ENCODE assay signal across 8 cellular contexts in the genomic region with DNA sequence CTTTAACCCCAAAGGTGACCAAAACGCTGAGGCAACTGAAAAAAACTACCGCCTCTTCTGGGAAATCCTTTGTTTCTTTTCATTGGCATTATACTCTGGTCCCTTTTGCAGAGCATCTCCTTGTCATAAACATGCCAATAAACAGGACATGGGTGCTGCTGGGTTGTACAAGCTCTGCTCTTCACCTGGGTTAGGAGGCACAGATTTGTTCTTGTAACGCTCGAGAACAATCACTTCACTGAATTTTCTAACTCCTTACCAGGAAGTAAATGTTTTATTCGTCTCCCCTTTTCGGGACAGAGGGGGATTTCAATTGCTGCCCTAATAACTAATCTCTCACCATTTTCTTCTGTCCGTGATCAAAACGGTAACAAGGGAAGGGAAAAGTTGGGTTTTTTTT. TPM values are rescaled to one million over a fixed set of nuclear protein-coding genes. Genes with fewer than 3 reads are reported as not detected.
DNase-seq lines count a peak whose midpoint lies in the region; ATAC-seq, FAIRE-seq and TF ChIP-seq lines count a peak whose summit lies in the region.

No MANE protein-coding gene starts in this region.

- peak overlapping the region; percentile 61 for H3K9ac ChIP-seq in astrocyte (ENCODE audit: low read length)

- TF ChIP-seq POLR2A in lower leg skin (IDR thresholded peaks at IDR 0.05): no peak

- H3K4me1 Mint-ChIP-seq in astrocyte (ENCODE audit: low read depth, unreplicated experiment): peaks cover 2% of the 10 kb centered on the region

- H3K79me2 ChIP-seq in astrocyte (ENCODE audit: insufficient read depth, low read length): no peaks in the 10 kb centered on the region

- 15 to 16% methylated on average over 8 of the region's 8 CpGs for WGBS in lower leg skin, 2 donors
- 16% methylated on average over 8 of the region's 8 CpGs for WGBS in urinary bladder

- no peaks in the 10 kb centered on the region for H3K9me3 ChIP-seq in cardiac muscle cell (ENCODE audit: low read depth)
- H3K9me3 ChIP-seq in astrocyte (ENCODE audit: insufficient read depth, low read depth, low read length): no peaks in the 10 kb centered on the region

- H3K4me3 ChIP-seq in cardiac muscle cell: peak overlapping the region; percentile 81
- H3K4me3 ChIP-seq in astrocyte (ENCODE audit: insufficient read depth, low read depth, low read length): peak overlapping the region; percentile 65
- peak overlapping the region; percentile 51 for H3K4me3 ChIP-seq in lower leg skin (ENCODE audit: low read depth, poor library complexity, severe bottlenecking)
- peak overlapping the region; percentile 57 for H3K4me3 ChIP-seq in urinary bladder (ENCODE audit: low read depth, low read length)

- FAIRE-seq in astrocyte (lab: Jason Lieb, UNC): no peak

- H3K27ac Mint-ChIP-seq in astrocyte (ENCODE audit: unreplicated experiment): no peak overlapping the region

- peak overlapping the region; percentile 96 for H3K4me2 ChIP-seq in astrocyte (ENCODE audit: low read length)

- peak overlapping the region; percentile 96 for H2AFZ ChIP-seq in astrocyte (ENCODE audit: low read depth, low read length)

- peaks cover 15% of the 10 kb centered on the region for H3K27me3 Mint-ChIP-seq in astrocyte (ENCODE audit: low read depth, unreplicated experiment)

- peaks cover 12% of the 10 kb centered on the region for H3K4me1 ChIP-seq in cardiac muscle cell (ENCODE audit: low read depth)
- peaks cover 9% of the 10 kb centered on the region for H3K4me1 ChIP-seq in astrocyte (ENCODE audit: insufficient read depth, low read length)
- H3K4me1 ChIP-seq in urinary bladder (ENCODE audit: insufficient read depth): no peaks in the 10 kb centered on the region

- no peaks in the 10 kb centered on the region for H3K36me3 ChIP-seq in cardiac muscle cell
- no peaks in the 10 kb centered on the region for H3K36me3 ChIP-seq in astrocyte (ENCODE audit: insufficient read depth, low read length)
- no peaks in the 10 kb centered on the region for H3K36me3 ChIP-seq in urinary bladder (ENCODE audit: insufficient read depth)

- intact Hi-C loops in Right ventricle myocardium inferior (cut with DNase I) (no loop called here), lower leg skin (cut with DNase I; ENCODE audit: low total_unique reads) (no loop called here)

- H3K9me3 Mint-ChIP-seq in astrocyte (ENCODE audit: unreplicated experiment): no peaks in the 10 kb centered on the region

- TF ChIP-seq CTCF in cardiac muscle cell (IDR thresholded peaks at IDR 0.05; ENCODE audit: low read depth, low read length) (no peak), astrocyte (IDR thresholded peaks at IDR 0.05; ENCODE audit: insufficient read depth, low read depth, low read length) (no peak), lower leg skin (IDR thresholded peaks at IDR 0.05) (no peak)

- H3K4me3 Mint-ChIP-seq in astrocyte (ENCODE audit: unreplicated experiment): peak overlapping the region; percentile 93

- no peaks in the 10 kb centered on the region for H4K20me1 ChIP-seq in astrocyte (ENCODE audit: insufficient read depth, low read length)

- H3K27ac ChIP-seq in cardiac muscle cell (no peak overlapping the region), astrocyte (ENCODE audit: low read depth, low read length) (no peak overlapping the region), urinary bladder (ENCODE audit: low read depth) (no peak overlapping the region)

- H3K27me3 ChIP-seq in cardiac muscle cell (no peaks in the 10 kb centered on the region), astrocyte (ENCODE audit: insufficient read depth, low read length) (peaks cover 32% of the 10 kb centered on the region)

- ATAC-seq in Right ventricle myocardium inferior (no peak), GM18511 (IDR thresholded peaks at IDR 0.05; ENCODE audit: unreplicated experiment) (no peak)

- DNase-seq in cardiac muscle cell (ENCODE audit: low read depth in 1 of 2, low spot score in 1 of 2) (no peak), Right ventricle myocardium inferior (ENCODE audit: missing footprints) (no peak), astrocyte (ENCODE audit: low read depth) (no peak), lower leg skin (ENCODE audit: low spot score in 2 of 2) (no peak), OCI-M1 (lab: John Stamatoyannopoulos, UW) (no peak), ecto neural progenitor cell (ENCODE audit: low spot score) (no peak)

- no peaks in the 10 kb centered on the region for H3K36me3 Mint-ChIP-seq in astrocyte (ENCODE audit: low read depth, unreplicated experiment)

RNA-seq across cellular contexts. Expression of gene PLCH1, which starts 1.3 kb away (rescaled TPM):
- total RNA-seq in cardiac muscle cell (6.2 and 7.8 TPM in 2 replicates), Right ventricle myocardium inferior (1.3 TPM), astrocyte (0.65 and 1.2 TPM in 2 replicates), lower leg skin (1 to 10 TPM in 1 of 4 donors, under 1 TPM in 3; 0.55 to 1.2 (median 0.79) TPM), urinary bladder (3.2 TPM)
- polyA plus RNA-seq in cardiac muscle cell (2.7 and 6.2 TPM in 2 replicates), urinary bladder (0.27 TPM)
